21 cellular contexts compared by ENCODE assay signal in genomic region chr3:62682826-62683225, GRCh38.
"Had no signal": no experiment of that assay in that cellular context is flagged by ENCODE, and none has a peak within 500 bp of the region (broad histone marks: within the 10 kb centered on the region; RNA-seq: fewer than 3 reads in every experiment).

No MANE protein-coding gene starts in this region.

- H3K36me3 Mint-ChIP-seq: IgD-negative memory B cell had no signal

- H3K9me3 ChIP-seq: SK-N-SH had no signal

- H3K27ac Mint-ChIP-seq: IgD-negative memory B cell had no signal

- H3K4me2 ChIP-seq: KMS-11, SK-N-SH had no signal

- H3K4me3 ChIP-seq: K562 had no signal

- DNase-seq: Kasumi-1, MM.1S, NCI-H1092 treated with DMSO at 0.1 percent for 48 hours, NCI-H1436, NCI-H187, NCI-H2029, NCI-H2081 treated with DMSO at 0.1 percent for 48 hours, NCI-H2171, NCI-H226, NCI-H446, NCI-H510A, NCI-H524 treated with DMSO at 0.1 percent for 48 hours, NCI-H69, NCI-H774, RPMI8226, SHP77, SK-N-SH had no signal

- H3K4me1 Mint-ChIP-seq: IgD-negative memory B cell had no signal

- ATAC-seq: HepG2, K562 had no signal

- H3K27ac ChIP-seq: KMS-11 had no signal

- H3K9ac ChIP-seq: KMS-11, SK-N-SH had no signal

- H3K4me3 Mint-ChIP-seq: IgD-negative memory B cell had no signal
